In the genomic region with DNA sequence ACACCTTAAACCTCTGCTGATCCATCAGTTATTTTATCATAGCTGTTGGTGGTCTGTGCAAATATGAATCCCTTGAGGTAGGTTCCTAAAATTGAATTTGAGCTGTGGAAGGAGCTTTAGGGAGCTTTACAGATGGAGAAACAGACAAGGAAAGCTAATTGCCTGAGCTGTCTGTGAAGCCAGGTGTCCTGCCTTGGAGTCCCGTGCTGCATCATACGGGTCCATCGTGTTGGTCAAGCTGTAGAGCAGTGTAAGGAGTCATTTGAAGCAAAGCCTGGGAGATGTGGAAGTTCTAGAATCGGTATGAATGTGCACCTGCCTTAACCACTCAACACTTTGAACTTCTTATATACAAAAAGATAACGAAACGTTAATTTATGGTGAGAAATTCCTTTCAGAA, we compare ENCODE assay signal across 8 cellular contexts. TPM values are rescaled to one million over a fixed set of nuclear protein-coding genes. Genes with fewer than 3 reads are reported as not detected.
DNase-seq lines count a peak whose midpoint lies in the region; ATAC-seq and TF ChIP-seq lines count a peak whose summit lies in the region.

No MANE protein-coding gene starts in this region.

- 24 to 31% methylated on average over 6 of the region's 6 CpGs for WGBS in lower leg skin, 2 donors

- H3K36me3 ChIP-seq in vagina, result no peaks in the 10 kb centered on the region

- ATAC-seq in GM18868 (IDR thresholded peaks at IDR 0.05; ENCODE audit: unreplicated experiment), result no peak

- no peak for TF ChIP-seq CTCF in lower leg skin (IDR thresholded peaks at IDR 0.05)
- no peak for TF ChIP-seq CTCF in vagina (IDR thresholded peaks at IDR 0.05)

- no peaks in the 10 kb centered on the region for H3K9me3 ChIP-seq in vagina

- H3K27me3 Mint-ChIP-seq in activated naive CD8-positive, alpha-beta T cell, result no peaks in the 10 kb centered on the region

- no peaks in the 10 kb centered on the region for H3K9me3 Mint-ChIP-seq in activated naive CD8-positive, alpha-beta T cell (ENCODE audit: low read depth)

- peak overlapping the region; percentile 95 for H3K4me3 Mint-ChIP-seq in activated naive CD8-positive, alpha-beta T cell

- peak overlapping the region; percentile 95 for H3K27ac Mint-ChIP-seq in activated naive CD8-positive, alpha-beta T cell

- H3K4me1 Mint-ChIP-seq in activated naive CD8-positive, alpha-beta T cell (ENCODE audit: low read depth), result peaks cover 46% of the 10 kb centered on the region

- no peaks in the 10 kb centered on the region for H3K27me3 ChIP-seq in vagina

- peaks cover 20% of the 10 kb centered on the region for H3K4me1 ChIP-seq in vagina

- intact Hi-C loops in lower leg skin (cut with DNase I; ENCODE audit: low total_unique reads) (no loop called here), vagina (cut with DNase I) (no loop called here)

- DNase-seq in stimulated activated CD4-positive, alpha-beta T cell treated with anti-CD3 and anti-CD28 coated beads, Interleukin-15, amount 100 ng/mL, for 24 hours, result peak; percentile 20
- DNase-seq in stimulated activated CD4-positive, alpha-beta T cell treated with anti-CD3 and anti-CD28 coated beads, Interleukin-12 subunit alpha, Interleukin-12 subunit beta, amount 100 ng/mL, for 4 hours, result no peak
- DNase-seq in lower leg skin (ENCODE audit: low spot score in 2 of 2) (no peak), vagina (ENCODE audit: extremely low spot score in 2 of 2) (no peak), NCI-H1436 (lab: John Stamatoyannopoulos, UW) (no peak), pons (ENCODE audit: low spot score) (no peak)

- TF ChIP-seq POLR2A in lower leg skin (IDR thresholded peaks at IDR 0.05) (no peak), vagina (IDR thresholded peaks at IDR 0.05) (no peak)

- peak overlapping the region; percentile 46 for H3K4me3 ChIP-seq in lower leg skin (ENCODE audit: low read depth, poor library complexity, severe bottlenecking)
- H3K4me3 ChIP-seq in vagina, result peak overlapping the region; percentile 51 to 59

- H3K36me3 Mint-ChIP-seq in activated naive CD8-positive, alpha-beta T cell, result peaks cover 11% of the 10 kb centered on the region

- peak overlapping the region; percentile 53 for H3K27ac ChIP-seq in vagina

RNA-seq across cellular contexts. Expression of gene POLA2, which starts 1.0 kb away (rescaled TPM):
- total RNA-seq in lower leg skin (10 to 100 TPM in 1 of 4 donors, 1 to 10 TPM in 3; 6.7 to 11.2 (median 7.6) TPM), vagina (9.6 TPM)

RNA-seq across cellular contexts. Expression of gene CDC42EP2, which starts 51.9 kb away (rescaled TPM):
- total RNA-seq in lower leg skin (1 to 10 TPM in 3 of 4 donors, not detected in 1; 2.5 to 4.2 (median 3.4) TPM), vagina (27.7 TPM)
